8 cellular contexts compared by ENCODE assay signal in the genomic region with DNA sequence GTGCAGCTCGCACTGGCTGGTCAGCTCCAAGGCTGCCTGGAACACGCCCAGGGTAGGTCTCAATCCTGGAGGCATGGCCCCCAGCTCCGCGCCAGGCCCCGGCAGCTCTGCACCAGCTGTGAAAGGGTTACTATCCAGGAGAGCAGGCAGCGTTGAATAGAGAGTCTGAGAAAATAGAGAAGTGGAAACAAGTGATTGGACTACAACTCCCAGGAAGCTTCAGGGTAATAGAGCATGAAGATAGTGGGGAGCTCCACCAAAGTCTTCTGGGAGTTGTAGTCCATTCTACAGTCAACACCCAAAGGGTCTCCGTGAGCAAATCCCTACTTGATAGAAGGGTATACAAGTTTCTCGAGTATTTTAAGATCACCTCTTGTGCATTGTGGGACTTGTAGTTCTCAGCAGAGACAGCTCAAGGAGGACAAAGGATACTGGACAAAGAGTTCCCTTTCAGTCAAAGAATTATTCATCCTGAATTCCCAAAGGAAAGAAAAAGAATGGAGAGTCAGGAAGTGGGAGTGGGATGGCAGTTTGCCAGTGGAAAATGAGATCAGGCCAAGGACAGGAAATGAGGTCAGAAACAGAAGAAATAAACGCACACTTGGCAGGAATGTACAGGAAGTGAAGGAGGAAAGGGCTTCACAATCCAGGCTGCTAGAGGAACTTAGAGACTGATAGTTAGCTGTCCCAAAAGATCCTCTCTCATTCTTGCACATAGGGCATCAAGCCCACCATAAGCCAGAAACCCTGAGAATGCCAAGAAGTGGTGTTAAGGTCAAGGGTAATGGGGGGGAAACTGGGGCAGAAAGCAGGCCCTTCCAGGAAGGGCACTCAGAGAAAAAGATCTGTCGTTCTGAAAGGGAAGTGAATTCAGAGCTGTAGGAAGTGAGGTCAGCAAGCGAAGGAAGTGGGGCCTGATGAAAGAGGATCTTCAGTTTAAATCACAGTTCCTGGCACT. TPM values are rescaled to one million over a fixed set of nuclear protein-coding genes. Genes with fewer than 3 reads are reported as not detected.
DNase-seq lines count a peak whose midpoint lies in the region; TF ChIP-seq lines count a peak whose summit lies in the region.

No MANE protein-coding gene starts in this region.

- H3K27ac Mint-ChIP-seq in activated naive CD4-positive, alpha-beta T cell treated with anti-CD3 and anti-CD28 coated beads, Interleukin-2, amount 50 U/mL, for 24 hours, result peak overlapping the region; percentile 94
- peak overlapping the region; percentile 85 for H3K27ac Mint-ChIP-seq in activated CD4-positive, alpha-beta memory T cell treated with anti-CD3 and anti-CD28 coated beads for 36 hours
- peak overlapping the region; percentile 85 for H3K27ac Mint-ChIP-seq in neural progenitor cell

- H3K4me3 Mint-ChIP-seq in activated naive CD4-positive, alpha-beta T cell treated with anti-CD3 and anti-CD28 coated beads, Interleukin-2, amount 50 U/mL, for 24 hours, result peak overlapping the region; percentile 75
- H3K4me3 Mint-ChIP-seq in activated CD4-positive, alpha-beta memory T cell treated with anti-CD3 and anti-CD28 coated beads for 36 hours, result peak overlapping the region; percentile 7
- peak overlapping the region; percentile 16 for H3K4me3 Mint-ChIP-seq in neural progenitor cell

- no peak overlapping the region for H3K27ac ChIP-seq in neural progenitor cell

- no peak overlapping the region for H3K4me3 ChIP-seq in fibroblast of the aortic adventitia (ENCODE audit: low read depth, low read length)
- no peak overlapping the region for H3K4me3 ChIP-seq in neural progenitor cell

- DNase-seq in activated naive CD4-positive, alpha-beta T cell (lab: John Stamatoyannopoulos, UW), result no peak
- DNase-seq in NCI-H2196 (lab: John Stamatoyannopoulos, UW; ENCODE audit: unreplicated experiment) (peak; percentile 74), fibroblast of the aortic adventitia (ENCODE audit: low read depth) (peak; percentile 97), neural progenitor cell (ENCODE audit: low spot score) (peak; percentile 79), NCI-H510A treated with DMSO at 0.1 percent for 48 hours (lab: John Stamatoyannopoulos, UW) (no peak)
- no peak for DNase-seq in activated CD4-positive, alpha-beta memory T cell treated with anti-CD3 and anti-CD28 coated beads for 36 hours
- no peak for DNase-seq in stimulated activated CD4-positive, alpha-beta T cell treated with anti-CD3 and anti-CD28 coated beads, Interleukin-2, amount 100 ng/mL, for 24 hours

- H3K4me2 ChIP-seq in neural progenitor cell, result no peak overlapping the region

- H3K27me3 ChIP-seq in neural progenitor cell, result no peaks in the 10 kb centered on the region

- peaks cover 33% of the 10 kb centered on the region for H3K4me1 Mint-ChIP-seq in activated naive CD4-positive, alpha-beta T cell treated with anti-CD3 and anti-CD28 coated beads, Interleukin-2, amount 50 U/mL, for 24 hours
- peaks cover 17% of the 10 kb centered on the region for H3K4me1 Mint-ChIP-seq in activated CD4-positive, alpha-beta memory T cell treated with anti-CD3 and anti-CD28 coated beads for 36 hours (ENCODE audit: low read depth)
- peaks cover 25% of the 10 kb centered on the region for H3K4me1 Mint-ChIP-seq in neural progenitor cell

- no peaks in the 10 kb centered on the region for H3K79me2 ChIP-seq in neural progenitor cell (ENCODE audit: low read depth)

- H3K36me3 Mint-ChIP-seq in activated naive CD4-positive, alpha-beta T cell treated with anti-CD3 and anti-CD28 coated beads, Interleukin-2, amount 50 U/mL, for 24 hours, result peaks cover 7% of the 10 kb centered on the region
- peaks cover 14% of the 10 kb centered on the region for H3K36me3 Mint-ChIP-seq in activated CD4-positive, alpha-beta memory T cell treated with anti-CD3 and anti-CD28 coated beads for 36 hours
- H3K36me3 Mint-ChIP-seq in neural progenitor cell, result peaks cover 4% of the 10 kb centered on the region

- CTCF ChIA-PET in activated CD4-positive, alpha-beta memory T cell treated with anti-CD3 and anti-CD28 coated beads for 36 hours (lab: Charles Lee), result interaction anchor here (1.2 to 4.0 kb wide), 6 partner anchors 11 to 111 kb away, joined by 3 to 23 read pairs (median 4); partner anchors contain the start of genes CA11, HSD17B14 and RASIP1

- TF ChIP-seq CTCF in fibroblast of the aortic adventitia (IDR thresholded peaks at IDR 0.05; ENCODE audit: insufficient read depth, low read length), result no peak
- no peak for TF ChIP-seq CTCF in neural progenitor cell (IDR thresholded peaks at IDR 0.05)

- no peaks in the 10 kb centered on the region for H3K4me1 ChIP-seq in neural progenitor cell

- peaks cover 11% of the 10 kb centered on the region for H3K9me3 Mint-ChIP-seq in activated naive CD4-positive, alpha-beta T cell treated with anti-CD3 and anti-CD28 coated beads, Interleukin-2, amount 50 U/mL, for 24 hours
- H3K9me3 Mint-ChIP-seq in activated CD4-positive, alpha-beta memory T cell treated with anti-CD3 and anti-CD28 coated beads for 36 hours, result peaks cover 11% of the 10 kb centered on the region
- no peaks in the 10 kb centered on the region for H3K9me3 Mint-ChIP-seq in neural progenitor cell

- POLR2A ChIA-PET in activated CD4-positive, alpha-beta memory T cell treated with anti-CD3 and anti-CD28 coated beads for 36 hours (lab: Charles Lee), result interaction anchor here (0.5 to 1.1 kb wide), 4 partner anchors 9 to 134 kb away, joined by 3 to 5 read pairs (median 3); no protein-coding TSS in a partner anchor

- intact Hi-C loops in activated CD4-positive, alpha-beta memory T cell treated with anti-CD3 and anti-CD28 coated beads for 36 hours (cut with micrococcal nuclease), result loop anchor here (1.0 kb wide), 1 partner anchor 11 kb away; no protein-coding TSS in a partner anchor

- no peaks in the 10 kb centered on the region for H3K9me3 ChIP-seq in neural progenitor cell (ENCODE audit: low read depth)

- no peaks in the 10 kb centered on the region for H3K27me3 Mint-ChIP-seq in activated naive CD4-positive, alpha-beta T cell treated with anti-CD3 and anti-CD28 coated beads, Interleukin-2, amount 50 U/mL, for 24 hours
- H3K27me3 Mint-ChIP-seq in activated CD4-positive, alpha-beta memory T cell treated with anti-CD3 and anti-CD28 coated beads for 36 hours, result no peaks in the 10 kb centered on the region
- peaks cover 11% of the 10 kb centered on the region for H3K27me3 Mint-ChIP-seq in neural progenitor cell (ENCODE audit: insufficient read depth, low read depth)

- H3K9ac ChIP-seq in neural progenitor cell, result no peak overlapping the region

- H3F3A ChIP-seq in neural progenitor cell (ENCODE audit: low read depth), result peaks cover under 1% of the 10 kb centered on the region

- H2AFZ ChIP-seq in neural progenitor cell (replicated peaks), result peak overlapping the region; percentile 28

- no peaks in the 10 kb centered on the region for H3K36me3 ChIP-seq in neural progenitor cell

- H4K20me1 ChIP-seq in neural progenitor cell (ENCODE audit: low read depth), result no peaks in the 10 kb centered on the region

RNA-seq across cellular contexts. Expression of gene MAMSTR, which starts 5.5 kb away (rescaled TPM):
- under 1 TPM; 0.76 to 0.85 TPM for total RNA-seq in activated CD4-positive, alpha-beta memory T cell treated with anti-CD3 and anti-CD28 coated beads for 36 hours
- total RNA-seq in fibroblast of the aortic adventitia (ENCODE audit: low replicate concordance) (2.5 and 8.0 TPM in 2 replicates), neural progenitor cell (ENCODE audit: low replicate concordance) (1.2 and 1.4 TPM in 2 replicates)

RNA-seq across cellular contexts. Expression of gene RASIP1, which starts 15.3 kb away (rescaled TPM):
- total RNA-seq in activated CD4-positive, alpha-beta memory T cell treated with anti-CD3 and anti-CD28 coated beads for 36 hours, result under 1 TPM; 0.19 TPM
- total RNA-seq in fibroblast of the aortic adventitia (ENCODE audit: low replicate concordance) (0.16 and 0.45 TPM in 2 replicates), neural progenitor cell (ENCODE audit: low replicate concordance) (0.86 and 3.2 TPM in 2 replicates)

RNA-seq across cellular contexts. Expression of gene IZUMO1, which starts 21.6 kb away (rescaled TPM):
- not detected for total RNA-seq in activated CD4-positive, alpha-beta memory T cell treated with anti-CD3 and anti-CD28 coated beads for 36 hours
- not detected in 2 replicates for total RNA-seq in fibroblast of the aortic adventitia (ENCODE audit: low replicate concordance)
- 0.19 and 0.40 TPM in 2 replicates for total RNA-seq in neural progenitor cell (ENCODE audit: low replicate concordance)

RNA-seq across cellular contexts. Expression of gene FUT1, which starts 27.4 kb away (rescaled TPM):
- total RNA-seq in activated CD4-positive, alpha-beta memory T cell treated with anti-CD3 and anti-CD28 coated beads for 36 hours, result under 1 TPM; 0.36 to 0.40 TPM
- total RNA-seq in fibroblast of the aortic adventitia (ENCODE audit: low replicate concordance), result under 0.01 TPM in 1 of 2 replicates, not detected in the other
- 2.9 and 5.1 TPM in 2 replicates for total RNA-seq in neural progenitor cell (ENCODE audit: low replicate concordance)

RNA-seq across cellular contexts. Expression of gene FUT2, which starts 29.3 kb away (rescaled TPM):
- not detected for total RNA-seq in activated CD4-positive, alpha-beta memory T cell treated with anti-CD3 and anti-CD28 coated beads for 36 hours
- total RNA-seq in fibroblast of the aortic adventitia (ENCODE audit: low replicate concordance) (not detected in 2 replicates), neural progenitor cell (ENCODE audit: low replicate concordance) (0.09 and 1.7 TPM in 2 replicates)

Comparison
In these comparisons a context has a peak if more than half of its experiments do, and no peak if none do; other contexts are left out.
1. H3K4me3 Mint-ChIP-seq: peak in every context shown above with its lines; median percentile 75 in activated naive CD4-positive, alpha-beta T cell treated with anti-CD3 and anti-CD28 coated beads, Interleukin-2, amount 50 U/mL, for 24 hours; 16 in neural progenitor cell; 7 in activated CD4-positive, alpha-beta memory T cell treated with anti-CD3 and anti-CD28 coated beads for 36 hours.
2. DNase-seq: peak in NCI-H2196 (single experiment), fibroblast of the aortic adventitia (single experiment) and neural progenitor cell (single experiment); none in activated naive CD4-positive, alpha-beta T cell (0 of 4), activated CD4-positive, alpha-beta memory T cell treated with anti-CD3 and anti-CD28 coated beads for 36 hours (single experiment), NCI-H510A treated with DMSO at 0.1 percent for 48 hours (single experiment) and stimulated activated CD4-positive, alpha-beta T cell treated with anti-CD3 and anti-CD28 coated beads, Interleukin-2, amount 100 ng/mL, for 24 hours (0 of 2).
3. Peak in every context shown above with its lines, with median percentiles within 50 percentile points of each other: H3K27ac Mint-ChIP-seq.